Comparison of ENCODE assay signal across 8 cellular contexts in the genomic region with DNA sequence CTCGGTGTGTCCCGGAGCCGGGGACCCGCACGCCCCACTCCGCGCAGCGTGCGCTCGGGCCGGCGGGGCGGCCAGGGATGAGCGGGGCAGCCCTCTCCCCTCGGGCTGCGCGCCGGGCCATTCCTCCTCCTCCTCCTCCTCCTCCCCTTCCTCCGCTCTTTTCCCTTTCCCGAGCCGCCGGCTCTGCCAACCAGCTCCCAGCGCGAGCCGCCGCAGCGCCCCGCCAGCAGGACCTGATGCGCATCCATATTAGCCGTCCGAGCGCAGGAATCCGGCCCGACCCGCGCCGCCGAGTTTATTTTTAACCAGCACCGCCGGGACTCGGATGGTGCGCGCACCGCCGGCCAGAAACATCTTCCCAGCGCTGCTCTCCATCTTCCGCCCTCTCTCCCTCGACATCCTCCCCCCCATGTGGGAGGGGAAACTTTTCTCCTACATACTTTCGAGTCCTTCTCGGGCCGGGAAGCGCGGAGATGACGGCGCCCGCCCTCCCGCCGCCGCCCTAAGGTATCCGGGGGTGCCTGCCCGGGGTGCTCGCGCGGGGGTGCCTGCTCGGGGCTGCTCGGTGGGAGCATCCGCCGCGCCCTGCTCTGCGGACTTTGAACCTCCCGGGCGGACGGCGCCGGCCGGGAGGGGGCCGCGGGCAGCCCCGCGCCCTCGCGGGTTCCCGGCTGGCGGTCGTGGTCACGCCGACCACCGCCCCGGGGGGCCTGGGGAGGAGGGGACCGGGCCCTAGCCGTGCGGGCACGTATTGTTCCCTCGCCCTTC. TPM values are rescaled to one million over a fixed set of nuclear protein-coding genes. Genes with fewer than 3 reads are reported as not detected.
A peak's percentile ranks its signal among the peaks of the same experiment; 100 is the strongest.
DNase-seq lines count a peak whose midpoint lies in the region; ATAC-seq, FAIRE-seq and TF ChIP-seq lines count a peak whose summit lies in the region.

No MANE protein-coding gene starts in this region.

- DNase-seq in NCI-H1417 (lab: John Stamatoyannopoulos, UW): peak in 2 of 3 experiments; percentile 53 to 63
- no peak for DNase-seq in NCI-H1417 treated with DMSO at 0.1 percent for 48 hours (lab: John Stamatoyannopoulos, UW)
- peak; percentile 54 for DNase-seq in HuH-7.5 (ENCODE audit: low spot score)
- peak; percentile 32 to 47 for DNase-seq in activated CD4-positive, alpha-beta T cell treated with anti-CD3 and anti-CD28 coated beads for 4 hours
- peak; percentile 74 for DNase-seq in ecto neural progenitor cell (ENCODE audit: low spot score)
- DNase-seq in lower lobe of right lung: peak; percentile 77
- peak; percentile 24 for DNase-seq in stimulated activated CD8-positive, alpha-beta memory T cell treated with anti-CD3 and anti-CD28 coated beads, Interleukin-4, amount 100 ng/mL, for 24 hours (ENCODE audit: low read depth)
- no peak for DNase-seq in D721Med (ENCODE audit: insufficient read length, low spot score)

- no peak for FAIRE-seq in D721Med (lab: Jason Lieb, UNC)

- peak overlapping the region; percentile 95 for H3K27ac ChIP-seq in lower lobe of right lung

- TF ChIP-seq CTCF in lower lobe of right lung (IDR thresholded peaks at IDR 0.05) (no peak), D721Med (IDR thresholded peaks at IDR 0.05; ENCODE audit: insufficient read depth, missing control alignments) (no peak)

- ATAC-seq in lower lobe of right lung: peak; percentile 37 to 61

- intact Hi-C loops in lower lobe of right lung (cut with DNase I): no loop called here

- H3K4me3 ChIP-seq in lower lobe of right lung: peak overlapping the region; percentile 99

- no peaks in the 10 kb centered on the region for H3K27me3 ChIP-seq in lower lobe of right lung (ENCODE audit: low read depth)

- no peaks in the 10 kb centered on the region for H3K36me3 ChIP-seq in lower lobe of right lung

- H3K4me1 ChIP-seq in lower lobe of right lung: peaks cover 36% of the 10 kb centered on the region

- H3K9me3 ChIP-seq in lower lobe of right lung: no peaks in the 10 kb centered on the region

RNA-seq across cellular contexts. Expression of a gene that starts 0.6 kb away (rescaled TPM):
- 62.8 TPM for total RNA-seq in lower lobe of right lung

Comparison
In these comparisons a context has a peak if more than half of its experiments do, and no peak if none do; other contexts are left out.
1. DNase-seq: peak in NCI-H1417 (2 of 3), HuH-7.5 (single experiment), activated CD4-positive, alpha-beta T cell treated with anti-CD3 and anti-CD28 coated beads for 4 hours (2 of 2), ecto neural progenitor cell (single experiment), lower lobe of right lung (single experiment) and stimulated activated CD8-positive, alpha-beta memory T cell treated with anti-CD3 and anti-CD28 coated beads, Interleukin-4, amount 100 ng/mL, for 24 hours (single experiment); none in NCI-H1417 treated with DMSO at 0.1 percent for 48 hours (single experiment) and D721Med (single experiment).